In genomic region chr11:123357990-123358827, GRCh38 we compare ENCODE assay signal across 8 cellular contexts.
DNase-seq lines count a peak whose midpoint lies in the region; ATAC-seq and TF ChIP-seq lines count a peak whose summit lies in the region.

No MANE protein-coding gene starts in this region.

- peaks cover 75% of the 10 kb centered on the region for H3K27me3 Mint-ChIP-seq in MCF 10A (ENCODE audit: insufficient read depth, unreplicated experiment)
- H3K27me3 Mint-ChIP-seq in activated CD8-positive, alpha-beta T cell treated with anti-CD3 and anti-CD28 coated beads, Interleukin-2, amount 10 ng/mL, durations not matched to agents 7 days and 5 days (ENCODE audit: low read depth), result peaks cover 21% of the 10 kb centered on the region

- H3K4me3 Mint-ChIP-seq in MCF 10A (ENCODE audit: unreplicated experiment), result no peak overlapping the region
- H3K4me3 Mint-ChIP-seq in activated CD8-positive, alpha-beta T cell treated with anti-CD3 and anti-CD28 coated beads, Interleukin-2, amount 10 ng/mL, durations not matched to agents 7 days and 5 days, result peak overlapping the region; percentile 86

- intact Hi-C loops in MCF 10A (cut with micrococcal nuclease), result no loop called here

- BruUV-seq in MCF 10A (replicated peaks; lab: Mats Ljungman, UMichigan), result no TSS peak

- no peaks in the 10 kb centered on the region for H3K36me3 Mint-ChIP-seq in MCF 10A (ENCODE audit: insufficient read depth, unreplicated experiment)
- H3K36me3 Mint-ChIP-seq in activated CD8-positive, alpha-beta T cell treated with anti-CD3 and anti-CD28 coated beads, Interleukin-2, amount 10 ng/mL, durations not matched to agents 7 days and 5 days (ENCODE audit: low read depth), result peaks cover 4% of the 10 kb centered on the region

- no peak for TF ChIP-seq CTCF in MCF 10A (IDR thresholded peaks at IDR 0.05; ENCODE audit: unreplicated experiment)

- POLR2A ChIA-PET in MCF 10A (lab: Yijun Ruan, JAX), result no interaction called here
- POLR2A ChIA-PET in activated CD8-positive, alpha-beta T cell treated with anti-CD3 and anti-CD28 coated beads, Interleukin-2, amount 10 ng/mL, durations not matched to agents 7 days and 5 days (lab: Charles Lee), result interaction anchor here (0.7 to 0.8 kb wide), 2 partner anchors 23 to 48 kb away, joined by 4 to 5 read pairs; no protein-coding TSS in a partner anchor

- H3K4me3 ChIP-seq in Jurkat, Clone E6-1 (ENCODE audit: low read length), result peak overlapping the region; percentile 22

- no peak overlapping the region for H3K27ac Mint-ChIP-seq in MCF 10A (ENCODE audit: low read depth, unreplicated experiment)
- peak overlapping the region; percentile 91 for H3K27ac Mint-ChIP-seq in activated CD8-positive, alpha-beta T cell treated with anti-CD3 and anti-CD28 coated beads, Interleukin-2, amount 10 ng/mL, durations not matched to agents 7 days and 5 days

- ATAC-seq in activated CD8-positive, alpha-beta T cell treated with anti-CD3 and anti-CD28 coated beads, Interleukin-2, amount 10 ng/mL, durations not matched to agents 7 days and 5 days, result peak; percentile 92

- DNase-seq in T47D (ENCODE audit: low read depth in 1 of 2, low spot score in 1 of 2) (peak; percentile 35 to 55), MCF 10A (ENCODE audit: unreplicated experiment) (no peak), foreskin melanocyte (peak; percentile 12), retina (peak; percentile 75), T-helper 9 cell (no peak), OCI-M1 (lab: John Stamatoyannopoulos, UW) (no peak)
- DNase-seq in Jurkat, Clone E6-1 (ENCODE audit: low read depth, low spot score), result no peak
- peak; percentile 72 for DNase-seq in activated CD8-positive, alpha-beta T cell treated with anti-CD3 and anti-CD28 coated beads, Interleukin-2, amount 10 ng/mL, durations not matched to agents 7 days and 5 days

- in situ Hi-C loops in T47D (cut with HindIII; ENCODE audit: low pct_unique_long_range_greater_than_20kb, low sequenced_read_pairs), result no loop called here

- CTCF ChIA-PET in MCF 10A (lab: Yijun Ruan, JAX), result interaction anchor here (0.7 kb wide), 3 partner anchors 14 to 308 kb away, joined by 3 to 7 read pairs (median 3); no protein-coding TSS in a partner anchor
- CTCF ChIA-PET in activated CD8-positive, alpha-beta T cell treated with anti-CD3 and anti-CD28 coated beads, Interleukin-2, amount 10 ng/mL, durations not matched to agents 7 days and 5 days (lab: Charles Lee), result interaction anchor here (0.8 to 3.0 kb wide), 18 partner anchors 8 to 255 kb away, joined by 3 to 19 read pairs (median 4); no protein-coding TSS in a partner anchor

- no peaks in the 10 kb centered on the region for H3K4me1 Mint-ChIP-seq in MCF 10A (ENCODE audit: insufficient read depth, unreplicated experiment)
- H3K4me1 Mint-ChIP-seq in activated CD8-positive, alpha-beta T cell treated with anti-CD3 and anti-CD28 coated beads, Interleukin-2, amount 10 ng/mL, durations not matched to agents 7 days and 5 days (ENCODE audit: low read depth), result peaks cover 47% of the 10 kb centered on the region

- H3K9me3 Mint-ChIP-seq in MCF 10A (ENCODE audit: unreplicated experiment), result no peaks in the 10 kb centered on the region
- no peaks in the 10 kb centered on the region for H3K9me3 Mint-ChIP-seq in activated CD8-positive, alpha-beta T cell treated with anti-CD3 and anti-CD28 coated beads, Interleukin-2, amount 10 ng/mL, durations not matched to agents 7 days and 5 days (ENCODE audit: insufficient read depth)

Comparison
In these comparisons a context has a peak if more than half of its experiments do, and no peak if none do; other contexts are left out.
1. DNase-seq: peak in T47D (2 of 2), activated CD8-positive, alpha-beta T cell treated with anti-CD3 and anti-CD28 coated beads, Interleukin-2, amount 10 ng/mL, durations not matched to agents 7 days and 5 days (single experiment), foreskin melanocyte (single experiment) and retina (single experiment); none in MCF 10A (single experiment), Jurkat, Clone E6-1 (single experiment), T-helper 9 cell (single experiment) and OCI-M1 (single experiment).